ENCODE assay signal across 8 cellular contexts in genomic region chr4:183840311-183840710, GRCh38.
DNase-seq lines count a peak whose midpoint lies in the region; ATAC-seq and TF ChIP-seq lines count a peak whose summit lies in the region.

No MANE protein-coding gene starts in this region.

- no peaks in the 10 kb centered on the region for H3F3A ChIP-seq in SU-DHL-6 (ENCODE audit: insufficient read depth)

- H3K9ac ChIP-seq in SU-DHL-6 (ENCODE audit: low read length), result no peak overlapping the region

- H3K36me3 ChIP-seq in SU-DHL-6 (ENCODE audit: low read length), result no peaks in the 10 kb centered on the region
- H3K36me3 ChIP-seq in left ventricle myocardium inferior, result no peaks in the 10 kb centered on the region

- H4K20me1 ChIP-seq in SU-DHL-6 (ENCODE audit: low read depth, low read length), result no peaks in the 10 kb centered on the region

- H3K4me1 ChIP-seq in left ventricle myocardium inferior, result peaks cover 40% of the 10 kb centered on the region

- H3K79me2 ChIP-seq in SU-DHL-6 (ENCODE audit: insufficient read depth, low read length), result no peaks in the 10 kb centered on the region

- H3K9me3 ChIP-seq in SU-DHL-6 (ENCODE audit: insufficient read depth, low read length) (no peaks in the 10 kb centered on the region), left ventricle myocardium inferior (replicated peaks) (no peaks in the 10 kb centered on the region)

- H3K36me3 Mint-ChIP-seq in activated naive CD8-positive, alpha-beta T cell treated with anti-CD3 and anti-CD28 coated beads, Interleukin-2, amount 50 U/mL, for 24 hours (ENCODE audit: low read depth), result no peaks in the 10 kb centered on the region

- intact Hi-C loops in left ventricle myocardium inferior (cut with micrococcal nuclease), result loop anchor here (2.0 to 5.0 kb wide), 2 partner anchors 260 to 317 kb away; no protein-coding TSS in a partner anchor

- H3K9me2 ChIP-seq in SU-DHL-6 (replicated peaks; ENCODE audit: insufficient read depth, low read length), result no peaks in the 10 kb centered on the region

- ATAC-seq in GM19455 (IDR thresholded peaks at IDR 0.05; ENCODE audit: unreplicated experiment) (peak; percentile 79), HG02571 (IDR thresholded peaks at IDR 0.05; ENCODE audit: unreplicated experiment) (no peak)
- peak; percentile 59 for ATAC-seq in activated naive CD8-positive, alpha-beta T cell treated with anti-CD3 and anti-CD28 coated beads, Interleukin-2, amount 50 U/mL, for 24 hours

- no peaks in the 10 kb centered on the region for H3K27me3 ChIP-seq in SU-DHL-6 (ENCODE audit: low read length)
- H3K27me3 ChIP-seq in left ventricle myocardium inferior (ENCODE audit: low read depth), result no peaks in the 10 kb centered on the region

- H3K4me3 Mint-ChIP-seq in activated naive CD8-positive, alpha-beta T cell treated with anti-CD3 and anti-CD28 coated beads, Interleukin-2, amount 50 U/mL, for 24 hours, result no peak overlapping the region

- H3K4me1 Mint-ChIP-seq in activated naive CD8-positive, alpha-beta T cell treated with anti-CD3 and anti-CD28 coated beads, Interleukin-2, amount 50 U/mL, for 24 hours, result no peaks in the 10 kb centered on the region

- no peak overlapping the region for H3K4me3 ChIP-seq in SU-DHL-6 (ENCODE audit: insufficient read depth, low read length, poor library complexity, severe bottlenecking)
- H3K4me3 ChIP-seq in left ventricle myocardium inferior, result no peak overlapping the region

- H3K4me2 ChIP-seq in SU-DHL-6 (ENCODE audit: low read depth, low read length, poor library complexity, severe bottlenecking), result no peak overlapping the region

- TF ChIP-seq CTCF in SU-DHL-6 (IDR thresholded peaks at IDR 0.05; ENCODE audit: insufficient read depth, low read length, poor library complexity, severe bottlenecking) (peak; percentile 83), left ventricle myocardium inferior (IDR thresholded peaks at IDR 0.05; ENCODE audit: borderline replicate concordance) (peak; percentile 91)

- H3K27ac ChIP-seq in SU-DHL-6 (ENCODE audit: low read depth, low read length) (no peak overlapping the region), left ventricle myocardium inferior (replicated peaks) (no peak overlapping the region)

- H2AFZ ChIP-seq in SU-DHL-6 (ENCODE audit: low read depth, low read length, severe bottlenecking), result no peak overlapping the region

- no peaks in the 10 kb centered on the region for H3K9me3 Mint-ChIP-seq in activated naive CD8-positive, alpha-beta T cell treated with anti-CD3 and anti-CD28 coated beads, Interleukin-2, amount 50 U/mL, for 24 hours

- DNase-seq in CMK (ENCODE audit: low read depth) (peak; percentile 32), M059J (ENCODE audit: low read depth) (peak; percentile 51), left ventricle myocardium inferior (peak; percentile 78), retina (peak; percentile 81)
- peak; percentile 72 for DNase-seq in activated naive CD8-positive, alpha-beta T cell treated with anti-CD3 and anti-CD28 coated beads, Interleukin-2, amount 50 U/mL, for 24 hours

- no peak overlapping the region for H3K27ac Mint-ChIP-seq in activated naive CD8-positive, alpha-beta T cell treated with anti-CD3 and anti-CD28 coated beads, Interleukin-2, amount 50 U/mL, for 24 hours

- peaks cover 14% of the 10 kb centered on the region for H3K27me3 Mint-ChIP-seq in activated naive CD8-positive, alpha-beta T cell treated with anti-CD3 and anti-CD28 coated beads, Interleukin-2, amount 50 U/mL, for 24 hours
